18 cellular contexts compared by ENCODE assay signal in genomic region chr5:31476607-31477200, GRCh38. TPM values are rescaled to one million over a fixed set of nuclear protein-coding genes. Genes with fewer than 3 reads are reported as not detected.
DNase-seq lines count a peak whose midpoint lies in the region; ATAC-seq, FAIRE-seq and TF ChIP-seq lines count a peak whose summit lies in the region.
"Had no signal": no experiment of that assay in that cellular context is flagged by ENCODE, and none has a peak within 500 bp of the region (broad histone marks: within the 10 kb centered on the region; RNA-seq: fewer than 3 reads in every experiment).

No MANE protein-coding gene starts in this region.

- no peak overlapping the region for H3K4me2 ChIP-seq in astrocyte (ENCODE audit: low read length)
- H3K4me2 ChIP-seq: PC-9 had no signal

- no peak for FAIRE-seq in astrocyte (lab: Jason Lieb, UNC)

- H3K9ac ChIP-seq in astrocyte (ENCODE audit: low read length) = no peak overlapping the region
- H3K9ac ChIP-seq in rectal smooth muscle tissue (ENCODE audit: low read length) = no peak overlapping the region

- H3K4me3 ChIP-seq in left ventricle myocardium inferior = no peak overlapping the region
- no peak overlapping the region for H3K4me3 ChIP-seq in astrocyte (ENCODE audit: insufficient read depth, low read depth, low read length)
- H3K4me3 ChIP-seq in rectal smooth muscle tissue (ENCODE audit: low read length) = no peak overlapping the region
- H3K4me3 ChIP-seq: PC-9 had no signal

- no peaks in the 10 kb centered on the region for H3K27me3 Mint-ChIP-seq in astrocyte (ENCODE audit: low read depth, unreplicated experiment)

- H3K79me2 ChIP-seq in astrocyte (ENCODE audit: insufficient read depth, low read length) = no peaks in the 10 kb centered on the region

- H4K20me1 ChIP-seq in astrocyte (ENCODE audit: insufficient read depth, low read length) = no peaks in the 10 kb centered on the region

- no peak overlapping the region for H3K27ac ChIP-seq in left ventricle myocardium inferior (replicated peaks)
- no peak overlapping the region for H3K27ac ChIP-seq in astrocyte (ENCODE audit: low read depth, low read length)
- peak overlapping the region; percentile 24 for H3K27ac ChIP-seq in rectal smooth muscle tissue (ENCODE audit: low read depth, low read length)
- H3K27ac ChIP-seq: PC-9 had no signal

- peaks cover 4% of the 10 kb centered on the region for H3K36me3 Mint-ChIP-seq in astrocyte (ENCODE audit: low read depth, unreplicated experiment)

- no peak for DNase-seq in Right ventricle myocardium inferior (ENCODE audit: missing footprints)
- no peak for DNase-seq in left ventricle myocardium inferior
- DNase-seq in astrocyte (ENCODE audit: low read depth) = peak; percentile 47
- DNase-seq in inferior parietal cortex (ENCODE audit: extremely low spot score) = peak; percentile 39
- no peak for DNase-seq in HT-29 (ENCODE audit: low spot score)
- DNase-seq in activated CD8-positive, alpha-beta memory T cell treated with anti-CD3 and anti-CD28 coated beads for 24 hours = no peak
- DNase-seq: 8988T; CD8-positive, alpha-beta T cell; DMS79; H9; NCI-H1436; NCI-H2029; NCI-H2171; NCI-H510A treated with DMSO at 0.1 percent for 48 hours; NCI-H82; PC-9 had no signal

- no peak overlapping the region for H2AFZ ChIP-seq in astrocyte (ENCODE audit: low read depth, low read length)
- H2AFZ ChIP-seq: PC-9 had no signal

- H3K4me1 ChIP-seq in left ventricle myocardium inferior = peaks cover 13% of the 10 kb centered on the region
- no peaks in the 10 kb centered on the region for H3K4me1 ChIP-seq in astrocyte (ENCODE audit: insufficient read depth, low read length)
- H3K4me1 ChIP-seq in rectal smooth muscle tissue (ENCODE audit: control insufficient read depth, insufficient read depth, low read length) = peaks cover 8% of the 10 kb centered on the region

- no peak for TF ChIP-seq CTCF in left ventricle myocardium inferior (IDR thresholded peaks at IDR 0.05; ENCODE audit: borderline replicate concordance)
- no peak for TF ChIP-seq CTCF in astrocyte (IDR thresholded peaks at IDR 0.05; ENCODE audit: insufficient read depth, low read depth, low read length)

- H3K4me3 Mint-ChIP-seq in astrocyte (ENCODE audit: unreplicated experiment) = no peak overlapping the region
- H3K4me3 Mint-ChIP-seq: CD8-positive, alpha-beta T cell; H9 had no signal

- ATAC-seq in Right ventricle myocardium inferior (peak; percentile 50), HG03108 (IDR thresholded peaks at IDR 0.05; ENCODE audit: unreplicated experiment) (no peak)
- ATAC-seq: CD8-positive, alpha-beta T cell had no signal

- peaks cover 22% of the 10 kb centered on the region for H3K36me3 ChIP-seq in left ventricle myocardium inferior
- peaks cover 8% of the 10 kb centered on the region for H3K36me3 ChIP-seq in astrocyte (ENCODE audit: insufficient read depth, low read length)
- H3K36me3 ChIP-seq in rectal smooth muscle tissue (ENCODE audit: control insufficient read depth, insufficient read depth, low read length) = peaks cover 5% of the 10 kb centered on the region

- no peak overlapping the region for H3K27ac Mint-ChIP-seq in astrocyte (ENCODE audit: unreplicated experiment)
- H3K27ac Mint-ChIP-seq: CD8-positive, alpha-beta T cell; H9 had no signal

- H3K4me1 Mint-ChIP-seq in astrocyte (ENCODE audit: low read depth, unreplicated experiment) = no peaks in the 10 kb centered on the region

- intact Hi-C loops in Right ventricle myocardium inferior (cut with DNase I) = no loop called here
- intact Hi-C loops in left ventricle myocardium inferior (cut with micrococcal nuclease) = no loop called here

- H3K9me3 ChIP-seq in left ventricle myocardium inferior (replicated peaks) = no peaks in the 10 kb centered on the region
- no peaks in the 10 kb centered on the region for H3K9me3 ChIP-seq in astrocyte (ENCODE audit: insufficient read depth, low read depth, low read length)

- no peaks in the 10 kb centered on the region for H3K9me3 Mint-ChIP-seq in astrocyte (ENCODE audit: unreplicated experiment)
- H3K9me3 Mint-ChIP-seq: CD8-positive, alpha-beta T cell; H9 had no signal

- H3K27me3 ChIP-seq in left ventricle myocardium inferior (ENCODE audit: low read depth) (no peaks in the 10 kb centered on the region), astrocyte (ENCODE audit: insufficient read depth, low read length) (no peaks in the 10 kb centered on the region), rectal smooth muscle tissue (ENCODE audit: control insufficient read depth, insufficient read depth, low read length) (no peaks in the 10 kb centered on the region)

RNA-seq across cellular contexts. Expression of gene DROSHA, which starts 55.2 kb away (rescaled TPM):
- total RNA-seq in Right ventricle myocardium inferior (30.3 TPM), left ventricle myocardium inferior (36.5 TPM), astrocyte (50.6 and 56.5 TPM in 2 replicates)
- total RNA-seq in HT-29 (2014; rRNA removed; shearing (Covaris generic)) = 42.5 and 43.9 TPM in 2 replicates

RNA-seq across cellular contexts. Expression of gene C5orf22, which starts 55.4 kb away (rescaled TPM):
- 19.4 TPM for total RNA-seq in Right ventricle myocardium inferior
- total RNA-seq in left ventricle myocardium inferior = 25.8 TPM
- 25.9 and 26.5 TPM in 2 replicates for total RNA-seq in astrocyte
- 9.4 and 9.8 TPM in 2 replicates for total RNA-seq in HT-29 (2014; rRNA removed; shearing (Covaris generic))

Comparison
In these comparisons a context has a peak if more than half of its experiments do, and no peak if none do; other contexts are left out.
1. DNase-seq: peak in astrocyte (single experiment) and inferior parietal cortex (single experiment); none in Right ventricle myocardium inferior (single experiment), left ventricle myocardium inferior (single experiment), HT-29 (single experiment) and activated CD8-positive, alpha-beta memory T cell treated with anti-CD3 and anti-CD28 coated beads for 24 hours (single experiment).